2 cellular contexts compared by ENCODE assay signal in the genomic region with DNA sequence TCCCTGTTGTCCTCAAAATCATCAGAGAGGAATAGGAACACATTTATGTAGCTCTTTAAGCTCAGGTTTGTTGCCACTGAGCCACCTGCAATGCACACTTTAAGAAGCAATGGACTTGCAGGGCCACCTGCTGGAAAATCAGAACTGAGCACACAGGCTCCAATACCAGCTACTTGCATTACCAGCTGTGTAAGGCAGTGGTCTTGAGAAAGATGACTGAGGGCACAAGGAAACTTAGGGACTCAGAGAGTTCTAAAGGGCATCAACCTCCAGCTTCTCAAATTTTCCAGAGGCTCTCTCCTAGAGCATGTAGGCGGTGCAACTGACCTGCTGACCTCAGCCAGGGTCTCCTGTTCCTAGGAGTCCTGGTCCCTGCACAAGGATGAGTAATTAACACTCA.
TF ChIP-seq lines count a peak whose summit lies in the region.

No MANE protein-coding gene starts in this region.

TF ChIP-seq in SK-N-SH, 30 proteins besides CTCF, POLR2A, EP300 and RAD21 (continued from another document):
- TF ChIP-seq SMC3 (IDR thresholded peaks at IDR 0.05; ENCODE audit: low read depth, low read length) (peak; percentile 53), RFX5 (IDR thresholded peaks at IDR 0.05; ENCODE audit: low read length) (no peak), TAF1 (IDR thresholded peaks at IDR 0.05; ENCODE audit: borderline replicate concordance, low read depth, low read length) (no peak), MXI1 (IDR thresholded peaks at IDR 0.05; ENCODE audit: low read depth, low read length) (no peak)
- TF ChIP-seq, protein P1, sequence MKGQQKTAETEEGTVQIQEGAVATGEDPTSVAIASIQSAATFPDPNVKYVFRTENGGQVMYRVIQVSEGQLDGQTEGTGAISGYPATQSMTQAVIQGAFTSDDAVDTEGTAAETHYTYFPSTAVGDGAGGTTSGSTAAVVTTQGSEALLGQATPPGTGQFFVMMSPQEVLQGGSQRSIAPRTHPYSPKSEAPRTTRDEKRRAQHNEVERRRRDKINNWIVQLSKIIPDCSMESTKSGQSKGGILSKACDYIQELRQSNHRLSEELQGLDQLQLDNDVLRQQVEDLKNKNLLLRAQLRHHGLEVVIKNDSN (IDR thresholded peaks at IDR 0.05; ENCODE audit: borderline replicate concordance, low read depth): no peak
TF ChIP-seq in SK-N-SH: peak in this region for 1.

TF ChIP-seq in SK-N-SH treated with all-trans-retinoic acid at 6 μM for 48 hours, 23 proteins besides CTCF, POLR2A, EP300 and RAD21 (continued from another document):
- TF ChIP-seq, protein P2, sequence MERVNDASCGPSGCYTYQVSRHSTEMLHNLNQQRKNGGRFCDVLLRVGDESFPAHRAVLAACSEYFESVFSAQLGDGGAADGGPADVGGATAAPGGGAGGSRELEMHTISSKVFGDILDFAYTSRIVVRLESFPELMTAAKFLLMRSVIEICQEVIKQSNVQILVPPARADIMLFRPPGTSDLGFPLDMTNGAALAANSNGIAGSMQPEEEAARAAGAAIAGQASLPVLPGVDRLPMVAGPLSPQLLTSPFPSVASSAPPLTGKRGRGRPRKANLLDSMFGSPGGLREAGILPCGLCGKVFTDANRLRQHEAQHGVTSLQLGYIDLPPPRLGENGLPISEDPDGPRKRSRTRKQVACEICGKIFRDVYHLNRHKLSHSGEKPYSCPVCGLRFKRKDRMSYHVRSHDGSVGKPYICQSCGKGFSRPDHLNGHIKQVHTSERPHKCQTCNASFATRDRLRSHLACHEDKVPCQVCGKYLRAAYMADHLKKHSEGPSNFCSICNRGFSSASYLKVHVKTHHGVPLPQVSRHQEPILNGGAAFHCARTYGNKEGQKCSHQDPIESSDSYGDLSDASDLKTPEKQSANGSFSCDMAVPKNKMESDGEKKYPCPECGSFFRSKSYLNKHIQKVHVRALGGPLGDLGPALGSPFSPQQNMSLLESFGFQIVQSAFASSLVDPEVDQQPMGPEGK (CRISPR knock-in tag; IDR thresholded peaks at IDR 0.05; ENCODE audit: borderline replicate concordance): no peak
